Comparison of ENCODE assay signal across 1 cellular context in genomic region chr21:36032647-36033406, GRCh38.
TF ChIP-seq lines count a peak whose summit lies in the region.

No MANE protein-coding gene starts in this region.

TF ChIP-seq in K562, 482 proteins besides CTCF, POLR2A, EP300 and RAD21:
- TF ChIP-seq E2F3 (CRISPR knock-in tag; IDR thresholded peaks at IDR 0.05) (no peak), POLR2G (IDR thresholded peaks at IDR 0.05; ENCODE audit: low read depth, low read length) (peak; percentile 63), HBP1 (CRISPR knock-in tag; IDR thresholded peaks at IDR 0.05) (no peak), THRB (CRISPR knock-in tag; conservative IDR thresholded peaks at IDR 0.05) (no peak), RBM22 (IDR thresholded peaks at IDR 0.05; ENCODE audit: low read depth, low read length, poor library complexity, severe bottlenecking) (peak; percentile 23)
